ENCODE assay signal across 9 cellular contexts in genomic region chr3:189486556-189486955, GRCh38.
"Had no signal": no experiment of that assay in that cellular context is flagged by ENCODE, and none has a peak within 500 bp of the region (broad histone marks: within the 10 kb centered on the region; RNA-seq: fewer than 3 reads in every experiment).

No MANE protein-coding gene starts in this region.

- DNase-seq: H7, IMR-90, Kasumi-1, KG1 had no signal

- H3K4me3 ChIP-seq: GM23338, HAP-1, K562 had no signal

- H3K4me1 ChIP-seq: HAP-1 had no signal

- H2AFZ ChIP-seq: GM23338 had no signal

- FAIRE-seq: H1, K562 had no signal

- H3K4me1 Mint-ChIP-seq: GM23338 had no signal

- H3K27ac Mint-ChIP-seq: GM23338 had no signal

- H3K9me3 Mint-ChIP-seq: GM23338 had no signal

- H3K4me2 ChIP-seq: GM23338 had no signal

- H3K4me3 Mint-ChIP-seq: GM23338 had no signal

- H3K9me3 ChIP-seq: HAP-1 had no signal

- ATAC-seq: GM23338, K562 had no signal

- H3K27ac ChIP-seq: HL-60 had no signal

- H3K36me3 ChIP-seq: HAP-1 had no signal
